In genomic region chr10:133174689-133175263, GRCh38 we compare ENCODE assay signal across 34 cellular contexts. TPM values are rescaled to one million over a fixed set of nuclear protein-coding genes. Genes with fewer than 3 reads are reported as not detected.
"Had no signal": no experiment of that assay in that cellular context is flagged by ENCODE, and none has a peak within 500 bp of the region (broad histone marks: within the 10 kb centered on the region; RNA-seq: fewer than 3 reads in every experiment).

No MANE protein-coding gene starts in this region.

- DNase-seq: activated CD4-positive, alpha-beta T cell treated with anti-CD3 and anti-CD28 coated beads for 36 hours; activated CD4-positive, alpha-beta T cell treated with anti-CD3 and anti-CD28 coated beads, Interleukin-2, amount 10 ng/mL, durations not matched to agents 24 days and 14 days; activated CD4-positive, CD25-positive, alpha-beta regulatory T cell; activated CD4-positive, CD25-positive, alpha-beta regulatory T cell treated with anti-CD3 and anti-CD28 coated beads, Interleukin-2, amount 50 U/mL, for 72 hours; activated CD8-positive, alpha-beta memory T cell treated with anti-CD3 and anti-CD28 coated beads, Interleukin-2, amount 10 ng/mL, durations not matched to agents 7 days and 5 days; activated CD8-positive, alpha-beta memory T cell treated with anti-CD3 and anti-CD28 coated beads, Interleukin-2, amount 50 U/mL, for 4 hours; activated CD8-positive, alpha-beta T cell treated with anti-CD3 and anti-CD28 coated beads, Interleukin-2, amount 10 ng/mL, durations not matched to agents 7 days and 5 days; activated naive CD4-positive, alpha-beta T cell treated with anti-CD3 and anti-CD28 coated beads for 36 hours; activated naive CD8-positive, alpha-beta T cell treated with anti-CD3 and anti-CD28 coated beads for 36 hours; activated naive CD8-positive, alpha-beta T cell treated with anti-CD3 and anti-CD28 coated beads, Interleukin-2, amount 50 U/mL, for 24 hours; activated T-cell treated with anti-CD3 and anti-CD28 coated beads, Interleukin-2, amount 50 U/mL, for 1 hour; activated T-cell treated with anti-CD3 and anti-CD28 coated beads, Interleukin-2, amount 50 U/mL, for 48 hours; adrenal gland; amygdala; body of pancreas; caudate nucleus; cortex of kidney; dermis blood vessel endothelial cell; effector CD4-positive, alpha-beta T cell; effector memory CD8-positive, alpha-beta T cell; erythroblast; foreskin keratinocyte; gastrocnemius medialis; glutamatergic neuron; heart right ventricle; T-helper 17 cell had no signal

- H3K4me1 ChIP-seq: adrenal gland, body of pancreas, esophagus muscularis mucosa, foreskin keratinocyte, gastrocnemius medialis, heart right ventricle had no signal

- H3K27me3 ChIP-seq: adrenal gland, body of pancreas, foreskin keratinocyte had no signal

- H3K27me3 Mint-ChIP-seq: activated CD8-positive, alpha-beta memory T cell treated with anti-CD3 and anti-CD28 coated beads, Interleukin-2, amount 10 ng/mL, durations not matched to agents 7 days and 5 days had no signal

- H3K4me3 ChIP-seq: adrenal gland, body of pancreas, esophagus muscularis mucosa, gastrocnemius medialis, heart right ventricle had no signal

- H3K36me3 ChIP-seq: adrenal gland, esophagus muscularis mucosa, gastrocnemius medialis, heart right ventricle had no signal

- ATAC-seq: activated CD4-positive, alpha-beta T cell treated with anti-CD3 and anti-CD28 coated beads for 36 hours; activated CD8-positive, alpha-beta memory T cell treated with anti-CD3 and anti-CD28 coated beads, Interleukin-2, amount 10 ng/mL, durations not matched to agents 7 days and 5 days; activated CD8-positive, alpha-beta T cell treated with anti-CD3 and anti-CD28 coated beads, Interleukin-2, amount 10 ng/mL, durations not matched to agents 7 days and 5 days; activated naive CD8-positive, alpha-beta T cell treated with anti-CD3 and anti-CD28 coated beads, Interleukin-2, amount 50 U/mL, for 24 hours; body of pancreas; effector memory CD8-positive, alpha-beta T cell; foreskin keratinocyte; gastrocnemius medialis; heart right ventricle; T-helper 17 cell had no signal

- H3K36me3 Mint-ChIP-seq: activated CD4-positive, alpha-beta memory T cell treated with anti-CD3 and anti-CD28 coated beads for 36 hours; activated naive CD4-positive, alpha-beta T cell treated with anti-CD3 and anti-CD28 coated beads, Interleukin-2, amount 50 U/mL, for 24 hours; activated naive CD8-positive, alpha-beta T cell treated with anti-CD3 and anti-CD28 coated beads for 36 hours had no signal

- H3K4me1 Mint-ChIP-seq: activated CD4-positive, alpha-beta T cell treated with anti-CD3 and anti-CD28 coated beads for 36 hours; activated CD4-positive, alpha-beta T cell treated with anti-CD3 and anti-CD28 coated beads, Interleukin-2, amount 10 ng/mL, durations not matched to agents 24 days and 14 days; activated CD8-positive, alpha-beta memory T cell treated with anti-CD3 and anti-CD28 coated beads, Interleukin-2, amount 10 ng/mL, durations not matched to agents 7 days and 5 days; activated naive CD4-positive, alpha-beta T cell treated with anti-CD3 and anti-CD28 coated beads, Interleukin-2, amount 50 U/mL, for 24 hours; activated naive CD8-positive, alpha-beta T cell treated with anti-CD3 and anti-CD28 coated beads for 36 hours; activated naive CD8-positive, alpha-beta T cell treated with anti-CD3 and anti-CD28 coated beads, Interleukin-2, amount 50 U/mL, for 24 hours; T-helper 17 cell had no signal

- H3K4me3 Mint-ChIP-seq: activated CD4-positive, alpha-beta memory T cell treated with anti-CD3 and anti-CD28 coated beads for 36 hours; activated CD4-positive, alpha-beta T cell treated with anti-CD3 and anti-CD28 coated beads for 36 hours; activated CD4-positive, alpha-beta T cell treated with anti-CD3 and anti-CD28 coated beads, Interleukin-2, amount 10 ng/mL, durations not matched to agents 24 days and 14 days; activated CD8-positive, alpha-beta memory T cell treated with anti-CD3 and anti-CD28 coated beads, Interleukin-2, amount 10 ng/mL, durations not matched to agents 7 days and 5 days; activated CD8-positive, alpha-beta T cell treated with anti-CD3 and anti-CD28 coated beads, Interleukin-2, amount 10 ng/mL, durations not matched to agents 7 days and 5 days; activated naive CD4-positive, alpha-beta T cell treated with anti-CD3 and anti-CD28 coated beads for 36 hours; activated naive CD4-positive, alpha-beta T cell treated with anti-CD3 and anti-CD28 coated beads, Interleukin-2, amount 50 U/mL, for 24 hours; activated naive CD8-positive, alpha-beta T cell treated with anti-CD3 and anti-CD28 coated beads for 36 hours; activated naive CD8-positive, alpha-beta T cell treated with anti-CD3 and anti-CD28 coated beads, Interleukin-2, amount 50 U/mL, for 24 hours; activated T-helper 1 cell treated with anti-CD3 and anti-CD28 coated beads, Interleukin-12 subunit alpha, Interleukin-12 subunit beta, Interleukin-2, Interleukin-4 antibody, amounts not matched to agents 30 ng/mL and 10 ng/mL and 1 ng/mL, durations not matched to agents 14 hours and 24 hours and 36 hours; effector memory CD8-positive, alpha-beta T cell; T-helper 17 cell had no signal

- H3K9me3 ChIP-seq: adrenal gland, body of pancreas, esophagus muscularis mucosa, gastrocnemius medialis had no signal

- H3K9me3 Mint-ChIP-seq: activated naive CD4-positive, alpha-beta T cell treated with anti-CD3 and anti-CD28 coated beads, Interleukin-2, amount 50 U/mL, for 24 hours had no signal

- H3K27ac ChIP-seq: adrenal gland, body of pancreas, esophagus muscularis mucosa, foreskin keratinocyte, gastrocnemius medialis, heart right ventricle had no signal

- H3K27ac Mint-ChIP-seq: activated CD4-positive, alpha-beta memory T cell treated with anti-CD3 and anti-CD28 coated beads for 36 hours; activated CD4-positive, alpha-beta T cell treated with anti-CD3 and anti-CD28 coated beads for 36 hours; activated CD4-positive, alpha-beta T cell treated with anti-CD3 and anti-CD28 coated beads, Interleukin-2, amount 10 ng/mL, durations not matched to agents 24 days and 14 days; activated CD8-positive, alpha-beta memory T cell treated with anti-CD3 and anti-CD28 coated beads, Interleukin-2, amount 10 ng/mL, durations not matched to agents 7 days and 5 days; activated CD8-positive, alpha-beta T cell treated with anti-CD3 and anti-CD28 coated beads, Interleukin-2, amount 10 ng/mL, durations not matched to agents 7 days and 5 days; activated naive CD4-positive, alpha-beta T cell treated with anti-CD3 and anti-CD28 coated beads for 36 hours; activated naive CD4-positive, alpha-beta T cell treated with anti-CD3 and anti-CD28 coated beads, Interleukin-2, amount 50 U/mL, for 24 hours; activated naive CD8-positive, alpha-beta T cell treated with anti-CD3 and anti-CD28 coated beads for 36 hours; activated naive CD8-positive, alpha-beta T cell treated with anti-CD3 and anti-CD28 coated beads, Interleukin-2, amount 50 U/mL, for 24 hours; activated T-helper 1 cell treated with anti-CD3 and anti-CD28 coated beads, Interleukin-12 subunit alpha, Interleukin-12 subunit beta, Interleukin-2, Interleukin-4 antibody, amounts not matched to agents 30 ng/mL and 10 ng/mL and 1 ng/mL, durations not matched to agents 14 hours and 24 hours and 36 hours; activated T-helper 2 cell treated with anti-CD3 and anti-CD28 coated beads, Interferon-gamma antibody, Interleukin-2, Interleukin-4, amounts not matched to agents 10 μg/mL and 5 μg/mL and 100 μg/mL, durations not matched to agents 14 hours and 24 hours and 36 hours; effector memory CD8-positive, alpha-beta T cell; T-helper 17 cell had no signal

RNA-seq across cellular contexts. Expression of gene KNDC1, which starts 14.8 kb away (rescaled TPM):
- total RNA-seq: activated CD4-positive, alpha-beta T cell treated with anti-CD3 and anti-CD28 coated beads for 36 hours; activated naive CD4-positive, alpha-beta T cell treated with anti-CD3 and anti-CD28 coated beads for 36 hours; activated naive CD8-positive, alpha-beta T cell treated with anti-CD3 and anti-CD28 coated beads for 36 hours; dermis blood vessel endothelial cell had no signal

RNA-seq across cellular contexts. Expression of gene UTF1, which starts 55.2 kb away (rescaled TPM):
- total RNA-seq: activated CD4-positive, alpha-beta memory T cell treated with anti-CD3 and anti-CD28 coated beads for 36 hours; activated CD4-positive, alpha-beta T cell treated with anti-CD3 and anti-CD28 coated beads for 36 hours; activated CD8-positive, alpha-beta memory T cell treated with anti-CD3 and anti-CD28 coated beads for 36 hours; activated CD8-positive, alpha-beta memory T cell treated with anti-CD3 and anti-CD28 coated beads, Interleukin-2, amount 10 ng/mL, durations not matched to agents 7 days and 5 days; activated CD8-positive, alpha-beta T cell treated with anti-CD3 and anti-CD28 coated beads, Interleukin-2, amount 10 ng/mL, durations not matched to agents 7 days and 5 days; activated naive CD4-positive, alpha-beta T cell treated with anti-CD3 and anti-CD28 coated beads for 36 hours; activated naive CD8-positive, alpha-beta T cell treated with anti-CD3 and anti-CD28 coated beads for 36 hours; activated T-helper 1 cell treated with anti-CD3 and anti-CD28 coated beads, Interleukin-12 subunit alpha, Interleukin-12 subunit beta, Interleukin-2, Interleukin-4 antibody, amounts not matched to agents 30 ng/mL and 10 ng/mL and 1 ng/mL, durations not matched to agents 14 hours and 24 hours and 36 hours; aorta; body of pancreas; chondrocyte; dermis blood vessel endothelial cell; esophagus muscularis mucosa; foreskin keratinocyte; gastrocnemius medialis; heart right ventricle; T-helper 17 cell had no signal
- polyA plus RNA-seq: aorta, foreskin keratinocyte, heart right ventricle had no signal
